In genomic region chr19:8444677-8445487, GRCh38 we compare ENCODE assay signal across 8 cellular contexts. TPM values are rescaled to one million over a fixed set of nuclear protein-coding genes. Genes with fewer than 3 reads are reported as not detected.
A peak's percentile ranks its signal among the peaks of the same experiment; 100 is the strongest.
DNase-seq lines count a peak whose midpoint lies in the region; ATAC-seq and TF ChIP-seq lines count a peak whose summit lies in the region.

Gene HNRNPM, plus strand, starts transcription at chr19:8444975. Its CDS starts 24 bp downstream, at chr19:8444999.

- peak; percentile 88 for ATAC-seq in HG03196 (IDR thresholded peaks at IDR 0.05; ENCODE audit: unreplicated experiment)

- TF ChIP-seq POLR2A in GM18951 (IDR thresholded peaks at IDR 0.05; ENCODE audit: extremely low read depth, insufficient read depth, insufficient read length) (peak; percentile 95), spleen (IDR thresholded peaks at IDR 0.05) (peak; percentile 23 to 69 (median 39))

- TF ChIP-seq CTCF in spleen (IDR thresholded peaks at IDR 0.05 in 8 of 11, conservative IDR thresholded peaks at IDR 0.05 in 3 of 11), result peak in 1 of 11 experiments; percentile 34

- intact Hi-C loops in spleen (cut with DNase I; ENCODE audit: low total_unique reads), result no loop called here

- H3K9me3 ChIP-seq in spleen, result no peaks in the 10 kb centered on the region

- H3K4me1 ChIP-seq in spleen, result peaks cover 33 to 54% (median 48%) of the 10 kb centered on the region in 6 donors

- H3K36me3 ChIP-seq in spleen, result peaks cover 0 to 23% (median 0%) of the 10 kb centered on the region in 6 donors

- no peaks in the 10 kb centered on the region for H3K27me3 ChIP-seq in spleen (replicated peaks in 1 of 7)

- H3K27ac ChIP-seq in spleen, result peak within 1 kb of the TSS; percentile 96 to 98 (median 97)

- WGBS in spleen, 5 donors, result 0 to 1% (median 1%) methylated on average over 40 to 93 of the region's 93 CpGs

- in situ Hi-C loops in GM18951 (cut with MboI; ENCODE audit: low sequenced_read_pairs, unreplicated experiment), result no loop called here

- H3K4me3 ChIP-seq in spleen, result peak within 1 kb of the TSS; percentile 87 to 100 (median 92)

- DNase-seq in AG08395 (ENCODE audit: low spot score) (peak; percentile 99), NCI-H345 (lab: John Stamatoyannopoulos, UW) (peak; percentile 99), inferior parietal cortex (ENCODE audit: extremely low spot score) (peak; percentile 99), spleen (peak; percentile 100)
- DNase-seq in activated CD4-positive, CD25-positive, alpha-beta regulatory T cell (lab: John Stamatoyannopoulos, UW), result peak; percentile 99 to 100 (median 100)
- DNase-seq in central memory CD4-positive, alpha-beta T cell, result peak; percentile 100

RNA-seq across cellular contexts. Expression of gene HNRNPM, which starts in this region (rescaled TPM):
- total RNA-seq in spleen, result 100 to 1,000 TPM; 105 to 229 (median 147) TPM
- 100 to 1,000 TPM in 1 of 3 donors, 10 to 100 TPM in 2; 77.1 to 153 (median 79.9) TPM for polyA plus RNA-seq in spleen

Comparison
In these comparisons a context has a peak if more than half of its experiments do, and no peak if none do; other contexts are left out.
1. Peak in every context shown above with its lines: DNase-seq, ATAC-seq, H3K4me3 ChIP-seq and H3K27ac ChIP-seq.